In genomic region chr1:55640708-55641473, GRCh38 we compare ENCODE assay signal across 8 cellular contexts.
A peak's percentile ranks its signal among the peaks of the same experiment; 100 is the strongest.
DNase-seq lines count a peak whose midpoint lies in the region; ATAC-seq and TF ChIP-seq lines count a peak whose summit lies in the region.

No MANE protein-coding gene starts in this region.

- TF ChIP-seq CTCF in NB4 (IDR thresholded peaks at IDR 0.05; ENCODE audit: low read depth, low read length): no peak

- H3K4me3 Mint-ChIP-seq in immature natural killer cell: peak overlapping the region; percentile 59 to 76 (median 63)

- H3K4me3 ChIP-seq in NB4 (ENCODE audit: low read depth, low read length): no peak overlapping the region
- H3K4me3 ChIP-seq in adipocyte (ENCODE audit: low read length): peak overlapping the region; percentile 78
- no peak overlapping the region for H3K4me3 ChIP-seq in H7 (ENCODE audit: insufficient read depth, low read depth, low read length)

- H3K4me1 ChIP-seq in adipocyte (ENCODE audit: control insufficient read depth, insufficient read depth, low read length): peaks cover 20% of the 10 kb centered on the region

- no peak for ATAC-seq in HG03045 (IDR thresholded peaks at IDR 0.05; ENCODE audit: unreplicated experiment)

- H3K27me3 Mint-ChIP-seq in immature natural killer cell (ENCODE audit: low read depth in 3 of 3): peaks cover 0 to 4% (median 2%) of the 10 kb centered on the region in 3 donors

- peaks cover 12 to 15% of the 10 kb centered on the region in 2 donors for H3K4me1 Mint-ChIP-seq in immature natural killer cell

- H3K9ac ChIP-seq in adipocyte (ENCODE audit: low read length): peak overlapping the region; percentile 76

- TF ChIP-seq POLR2A in NB4 (IDR thresholded peaks at IDR 0.05; ENCODE audit: extremely low read depth, insufficient read length): no peak

- H3K27me3 ChIP-seq in adipocyte (replicated peaks; ENCODE audit: control insufficient read depth, insufficient read depth, low read length) (no peaks in the 10 kb centered on the region), H7 (ENCODE audit: control insufficient read depth, insufficient read depth, low read length) (no peaks in the 10 kb centered on the region)

- no peaks in the 10 kb centered on the region for H3K36me3 ChIP-seq in adipocyte (ENCODE audit: control insufficient read depth, insufficient read depth, low read length, severe bottlenecking)
- H3K36me3 ChIP-seq in H7 (replicated peaks; ENCODE audit: control insufficient read depth, insufficient read depth, low read length): no peaks in the 10 kb centered on the region

- H3K9me3 Mint-ChIP-seq in immature natural killer cell: no peaks in the 10 kb centered on the region

- H3K36me3 Mint-ChIP-seq in immature natural killer cell: no peaks in the 10 kb centered on the region

- peaks cover 5% of the 10 kb centered on the region for H3K9me3 ChIP-seq in adipocyte (ENCODE audit: control insufficient read depth, low read length)

- DNase-seq in NCI-H146 (lab: John Stamatoyannopoulos, UW) (peak; percentile 1), NCI-H146 treated with DMSO at 0.1 percent for 48 hours (lab: John Stamatoyannopoulos, UW; ENCODE audit: unreplicated experiment) (no peak), NB4 (ENCODE audit: low read depth) (peak; percentile 48), adipocyte (ENCODE audit: low read depth) (peak; percentile 81), immature natural killer cell (peak; percentile 34 to 52 (median 50)), H7 (no peak)
- peak; percentile 46 for DNase-seq in stimulated activated CD4-positive, alpha-beta T cell treated with anti-CD3 and anti-CD28 coated beads, Interleukin-15, amount 100 ng/mL, for 24 hours

- H3K27ac Mint-ChIP-seq in immature natural killer cell: peak overlapping the region in 4 of 6 donors; percentile 8 to 80 (median 46)

Comparison
In these comparisons a context has a peak if more than half of its experiments do, and no peak if none do; other contexts are left out.
1. DNase-seq: peak in NCI-H146 (single experiment), NB4 (single experiment), adipocyte (single experiment), immature natural killer cell (3 of 3) and stimulated activated CD4-positive, alpha-beta T cell treated with anti-CD3 and anti-CD28 coated beads, Interleukin-15, amount 100 ng/mL, for 24 hours (single experiment); none in NCI-H146 treated with DMSO at 0.1 percent for 48 hours (single experiment) and H7 (single experiment).